ENCODE assay signal across 8 cellular contexts in genomic region chr2:84925724-84926376, GRCh38. TPM values are rescaled to one million over a fixed set of nuclear protein-coding genes. Genes with fewer than 3 reads are reported as not detected.
A peak's percentile ranks its signal among the peaks of the same experiment; 100 is the strongest.
DNase-seq lines count a peak whose midpoint lies in the region; ATAC-seq and TF ChIP-seq lines count a peak whose summit lies in the region.

No MANE protein-coding gene starts in this region.

- H3K9me3 ChIP-seq in OCI-LY1 (ENCODE audit: low read length) (no peaks in the 10 kb centered on the region), muscle layer of duodenum (ENCODE audit: control insufficient read depth in 1 of 2, low read length in 2 of 2) (no peaks in the 10 kb centered on the region)

- no peaks in the 10 kb centered on the region for H4K20me1 ChIP-seq in OCI-LY1 (ENCODE audit: insufficient read depth, low read length)

- H3K27me3 ChIP-seq in OCI-LY1 (ENCODE audit: insufficient read depth, low read length) = no peaks in the 10 kb centered on the region
- H3K27me3 ChIP-seq in muscle layer of duodenum (ENCODE audit: low read depth, low read length) = no peaks in the 10 kb centered on the region

- peak overlapping the region; percentile 85 for H3K4me2 ChIP-seq in OCI-LY1 (ENCODE audit: low read length)

- TF ChIP-seq CTCF in OCI-LY1 (IDR thresholded peaks at IDR 0.05; ENCODE audit: low read length) = peak; percentile 100
- peak; percentile 90 for TF ChIP-seq CTCF in epithelial cell of proximal tubule (conservative IDR thresholded peaks at IDR 0.05; ENCODE audit: low read depth, low read length)

- DNase-seq in DMS114 treated with DMSO at 0.1 percent for 48 hours (lab: John Stamatoyannopoulos, UW; ENCODE audit: unreplicated experiment) (peak; percentile 75), HuH-7.5 (ENCODE audit: low spot score) (peak; percentile 70), epithelial cell of proximal tubule (ENCODE audit: low read depth) (no peak)
- peak; percentile 100 for DNase-seq in activated CD8-positive, alpha-beta memory T cell treated with anti-CD3 and anti-CD28 coated beads, Interleukin-2, amount 50 U/mL, for 48 hours
- DNase-seq in stimulated activated CD8-positive, alpha-beta memory T cell treated with anti-CD3 and anti-CD28 coated beads, Interleukin-7, amount 100 ng/mL, for 4 hours (ENCODE audit: low read depth in 2 of 2) = peak; percentile 92 to 96

- peak overlapping the region; percentile 68 for H3K9ac ChIP-seq in OCI-LY1 (ENCODE audit: low read length)

- H3K27ac ChIP-seq in OCI-LY1 (ENCODE audit: low read depth, low read length, poor library complexity, severe bottlenecking) = peak overlapping the region; percentile 92
- no peak overlapping the region for H3K27ac ChIP-seq in muscle layer of duodenum (ENCODE audit: low read length)

- H3K4me3 ChIP-seq in OCI-LY1 (ENCODE audit: low read depth, low read length, poor library complexity, severe bottlenecking) (peak overlapping the region; percentile 72), epithelial cell of proximal tubule (ENCODE audit: low read depth, low read length) (peak overlapping the region; percentile 59), muscle layer of duodenum (ENCODE audit: low read depth in 1 of 2, low read length in 2 of 2) (peak overlapping the region; percentile 61 to 73)

- ATAC-seq in GM21528 (IDR thresholded peaks at IDR 0.05; ENCODE audit: low FRiP score, unreplicated experiment) = peak; percentile 83

- H3F3A ChIP-seq in OCI-LY1 (ENCODE audit: insufficient read depth, low read length) = no peaks in the 10 kb centered on the region

- H3K36me3 ChIP-seq in OCI-LY1 (ENCODE audit: insufficient read depth, low read length) = no peaks in the 10 kb centered on the region
- no peaks in the 10 kb centered on the region for H3K36me3 ChIP-seq in muscle layer of duodenum (ENCODE audit: control insufficient read depth in 1 of 2, insufficient read depth in 2 of 2, low read length in 2 of 2)

- peak overlapping the region; percentile 66; the same call in 1 of the 2 replicates for H2AFZ ChIP-seq in OCI-LY1 (ENCODE audit: low read length)

- no peaks in the 10 kb centered on the region for H3K79me2 ChIP-seq in OCI-LY1 (ENCODE audit: insufficient read depth, low read length)

- H3K4me1 ChIP-seq in OCI-LY1 (ENCODE audit: insufficient read depth, low read length, severe bottlenecking) (peaks cover 35% of the 10 kb centered on the region), muscle layer of duodenum (ENCODE audit: control insufficient read depth in 1 of 2, insufficient read depth in 2 of 2, low read length in 2 of 2) (peaks cover 0 to 16% of the 10 kb centered on the region in 2 donors)

- no peaks in the 10 kb centered on the region for H3K9me2 ChIP-seq in OCI-LY1 (ENCODE audit: low read depth, low read length)

RNA-seq across cellular contexts. Expression of gene TMSB10, which starts 20.4 kb away (rescaled TPM):
- 9,817 and 15,030 TPM in 2 replicates for total RNA-seq in epithelial cell of proximal tubule

RNA-seq across cellular contexts. Expression of gene TRABD2A, which starts 45.0 kb away (rescaled TPM):
- 0.58 and 1.5 TPM in 2 replicates for total RNA-seq in epithelial cell of proximal tubule

RNA-seq across cellular contexts. Expression of gene KCMF1, which starts 45.1 kb away (rescaled TPM):
- 43.0 and 65.8 TPM in 2 replicates for total RNA-seq in epithelial cell of proximal tubule
